18 cellular contexts compared by ENCODE assay signal in genomic region chr18:54330768-54331548, GRCh38. TPM values are rescaled to one million over a fixed set of nuclear protein-coding genes. Genes with fewer than 3 reads are reported as not detected.
A peak's percentile ranks its signal among the peaks of the same experiment; 100 is the strongest.
DNase-seq lines count a peak whose midpoint lies in the region; ATAC-seq and TF ChIP-seq lines count a peak whose summit lies in the region.
"Had no signal": no experiment of that assay in that cellular context is flagged by ENCODE, and none has a peak within 500 bp of the region (broad histone marks: within the 10 kb centered on the region; RNA-seq: fewer than 3 reads in every experiment).

No MANE protein-coding gene starts in this region.

- ATAC-seq in DND-41 (ENCODE audit: insufficient read depth, low read depth) (no peak), SK-N-SH treated with all-trans-retinoic acid at 6 μM for 48 hours (0 out of 3 replicates have a peak, but pooled peaks have one; percentile 38), left lobe of liver (peak; percentile 48), esophagus mucosa (no peak)
- ATAC-seq: right cardiac atrium had no signal

- no peak overlapping the region for H3K4me3 Mint-ChIP-seq in activated CD4-positive, alpha-beta memory T cell treated with anti-CD3 and anti-CD28 coated beads for 36 hours
- H3K4me3 Mint-ChIP-seq: nephron; T-helper 2 cell treated with Interferon-gamma antibody and Interleukin-4, amounts not matched to agents 5 μg/mL and 100 μg/mL, for 36 hours had no signal

- H3K4me2 ChIP-seq in DND-41 (ENCODE audit: insufficient read depth, low read length) (no peak overlapping the region), KMS-11 (no peak overlapping the region)

- no peak overlapping the region for H2AFZ ChIP-seq in DND-41 (ENCODE audit: low read depth, low read length)
- no peak overlapping the region for H2AFZ ChIP-seq in KMS-11 (ENCODE audit: low read depth)

- H3K4me1 ChIP-seq in DND-41 (ENCODE audit: insufficient read depth, low read length) (no peaks in the 10 kb centered on the region), KMS-11 (ENCODE audit: low read depth, poor library complexity, severe bottlenecking) (no peaks in the 10 kb centered on the region)
- H3K4me1 ChIP-seq: transverse colon had no signal

- intact Hi-C loops in activated CD4-positive, alpha-beta memory T cell treated with anti-CD3 and anti-CD28 coated beads for 36 hours (cut with micrococcal nuclease): loop anchor here (1.0 kb wide), 1 partner anchor 108 kb away; no protein-coding TSS in a partner anchor

- no peaks in the 10 kb centered on the region for H3K9me3 ChIP-seq in DND-41 (ENCODE audit: insufficient read depth, low read length, severe bottlenecking)
- H3K9me3 ChIP-seq: transverse colon had no signal

- H4K20me1 ChIP-seq in DND-41 (ENCODE audit: insufficient read depth, low read length): no peaks in the 10 kb centered on the region
- H4K20me1 ChIP-seq in KMS-11 (ENCODE audit: insufficient read depth): no peaks in the 10 kb centered on the region

- H3K27ac ChIP-seq in DND-41 (ENCODE audit: low read length) (no peak overlapping the region), KMS-11 (no peak overlapping the region)
- H3K27ac ChIP-seq: transverse colon had no signal

- H3K9ac ChIP-seq in DND-41 (ENCODE audit: low read depth, low read length) (no peak overlapping the region), KMS-11 (no peak overlapping the region)

- POLR2A ChIA-PET in activated CD4-positive, alpha-beta memory T cell treated with anti-CD3 and anti-CD28 coated beads for 36 hours (lab: Charles Lee): interaction anchor here (0.6 kb wide), 1 partner anchor 68 kb away, joined by 4 read pairs; no protein-coding TSS in a partner anchor

- H3K27me3 ChIP-seq in DND-41 (ENCODE audit: insufficient read depth, low read length, poor library complexity): no peaks in the 10 kb centered on the region
- H3K27me3 ChIP-seq in KMS-11 (ENCODE audit: insufficient read depth, low read depth): no peaks in the 10 kb centered on the region
- H3K27me3 ChIP-seq: transverse colon had no signal

- no peaks in the 10 kb centered on the region for H3K9me3 Mint-ChIP-seq in activated CD4-positive, alpha-beta memory T cell treated with anti-CD3 and anti-CD28 coated beads for 36 hours
- H3K9me3 Mint-ChIP-seq: nephron; T-helper 2 cell treated with Interferon-gamma antibody and Interleukin-4, amounts not matched to agents 5 μg/mL and 100 μg/mL, for 36 hours had no signal

- H3K27me3 Mint-ChIP-seq in activated CD4-positive, alpha-beta memory T cell treated with anti-CD3 and anti-CD28 coated beads for 36 hours: peaks cover 5% of the 10 kb centered on the region

- H3K27ac Mint-ChIP-seq in activated CD4-positive, alpha-beta memory T cell treated with anti-CD3 and anti-CD28 coated beads for 36 hours: no peak overlapping the region
- H3K27ac Mint-ChIP-seq: nephron; T-helper 2 cell treated with Interferon-gamma antibody and Interleukin-4, amounts not matched to agents 5 μg/mL and 100 μg/mL, for 36 hours had no signal

- peaks cover 5% of the 10 kb centered on the region for H3K4me1 Mint-ChIP-seq in activated CD4-positive, alpha-beta memory T cell treated with anti-CD3 and anti-CD28 coated beads for 36 hours (ENCODE audit: low read depth)
- H3K4me1 Mint-ChIP-seq: nephron had no signal

- no peaks in the 10 kb centered on the region for H3K36me3 Mint-ChIP-seq in activated CD4-positive, alpha-beta memory T cell treated with anti-CD3 and anti-CD28 coated beads for 36 hours

- no peak for DNase-seq in DND-41
- DNase-seq in left lobe of liver (ENCODE audit: low spot score): no peak
- no peak for DNase-seq in activated CD4-positive, alpha-beta memory T cell treated with anti-CD3 and anti-CD28 coated beads for 36 hours
- no peak for DNase-seq in RKO (ENCODE audit: low spot score)
- DNase-seq in NCI-H128 (lab: John Stamatoyannopoulos, UW; ENCODE audit: unreplicated experiment): no peak
- DNase-seq: activated CD4-positive, alpha-beta T cell treated with anti-CD3 and anti-CD28 coated beads, Interleukin-2, amount 50 U/mL, for 4 hours; cortex of kidney; NCI-H1417 treated with DMSO at 0.1 percent for 48 hours; NCI-H446; right cardiac atrium; stimulated activated CD4-positive, alpha-beta T cell treated with anti-CD3 and anti-CD28 coated beads, Interleukin-2, amount 100 ng/mL, for 24 hours; transverse colon had no signal

- H3K79me2 ChIP-seq in DND-41 (ENCODE audit: insufficient read depth, low read length): no peaks in the 10 kb centered on the region
- H3K79me2 ChIP-seq in KMS-11 (ENCODE audit: insufficient read depth, low read depth): no peaks in the 10 kb centered on the region

- no peak overlapping the region for H3K4me3 ChIP-seq in DND-41 (ENCODE audit: low read depth in 1 of 2, low read length in 2 of 2)
- no peak overlapping the region for H3K4me3 ChIP-seq in KMS-11 (IDR thresholded peaks at IDR 0.05; ENCODE audit: insufficient read depth, low read depth, low read length)
- H3K4me3 ChIP-seq: lung, transverse colon had no signal

- TF ChIP-seq CTCF in DND-41 (IDR thresholded peaks at IDR 0.05; ENCODE audit: borderline replicate concordance, extremely low read depth, low read length, poor library complexity, severe bottlenecking) (peak; percentile 7), KMS-11 (conservative IDR thresholded peaks at IDR 0.05; ENCODE audit: low read depth, low read length) (peak; percentile 35; the same call in 1 of the 2 replicates)

- no peaks in the 10 kb centered on the region for H3K36me3 ChIP-seq in DND-41 (ENCODE audit: insufficient read depth, low read length)
- no peaks in the 10 kb centered on the region for H3K36me3 ChIP-seq in KMS-11 (ENCODE audit: insufficient read depth)
- H3K36me3 ChIP-seq: transverse colon had no signal

- CTCF ChIA-PET in activated CD4-positive, alpha-beta memory T cell treated with anti-CD3 and anti-CD28 coated beads for 36 hours (lab: Charles Lee): interaction anchor here (0.6 to 0.9 kb wide), 3 partner anchors 27 to 108 kb away, joined by 3 read pairs; partner anchors contain the start of genes C18orf54 and STARD6

TF ChIP-seq in SK-N-SH treated with all-trans-retinoic acid at 6 μM for 48 hours, 23 proteins besides CTCF, POLR2A, EP300 and RAD21 (continues in another document):
- no peak for TF ChIP-seq ZC3H10 (CRISPR knock-in tag; IDR thresholded peaks at IDR 0.05)
- no peak for TF ChIP-seq ZNF565 (CRISPR knock-in tag; conservative IDR thresholded peaks at IDR 0.05; ENCODE audit: low read depth)
- no peak for TF ChIP-seq ZFP30 (CRISPR knock-in tag; IDR thresholded peaks at IDR 0.05)
- no peak for TF ChIP-seq CSRNP3 (CRISPR knock-in tag; IDR thresholded peaks at IDR 0.05)
- TF ChIP-seq TSHZ2 (CRISPR knock-in tag; IDR thresholded peaks at IDR 0.05): no peak
- TF ChIP-seq CSDC2 (CRISPR knock-in tag; IDR thresholded peaks at IDR 0.05): no peak
- TF ChIP-seq, protein P1, sequence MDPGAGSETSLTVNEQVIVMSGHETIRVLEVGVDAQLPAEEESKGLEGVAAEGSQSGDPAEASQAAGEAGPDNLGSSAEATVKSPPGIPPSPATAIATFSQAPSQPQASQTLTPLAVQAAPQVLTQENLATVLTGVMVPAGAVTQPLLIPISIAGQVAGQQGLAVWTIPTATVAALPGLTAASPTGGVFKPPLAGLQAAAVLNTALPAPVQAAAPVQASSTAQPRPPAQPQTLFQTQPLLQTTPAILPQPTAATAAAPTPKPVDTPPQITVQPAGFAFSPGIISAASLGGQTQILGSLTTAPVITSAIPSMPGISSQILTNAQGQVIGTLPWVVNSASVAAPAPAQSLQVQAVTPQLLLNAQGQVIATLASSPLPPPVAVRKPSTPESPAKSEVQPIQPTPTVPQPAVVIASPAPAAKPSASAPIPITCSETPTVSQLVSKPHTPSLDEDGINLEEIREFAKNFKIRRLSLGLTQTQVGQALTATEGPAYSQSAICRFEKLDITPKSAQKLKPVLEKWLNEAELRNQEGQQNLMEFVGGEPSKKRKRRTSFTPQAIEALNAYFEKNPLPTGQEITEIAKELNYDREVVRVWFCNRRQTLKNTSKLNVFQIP (CRISPR knock-in tag; IDR thresholded peaks at IDR 0.05; ENCODE audit: borderline replicate concordance, low read depth): no peak

RNA-seq across cellular contexts. Expression of gene STARD6, which starts 26.7 kb away (rescaled TPM):
- total RNA-seq in left lobe of liver: not detected
- total RNA-seq in esophagus mucosa: not detected
- total RNA-seq in activated CD4-positive, alpha-beta memory T cell treated with anti-CD3 and anti-CD28 coated beads for 36 hours: not detected
- total RNA-seq: lung, right cardiac atrium, transverse colon had no signal

RNA-seq across cellular contexts. Expression of gene C18orf54, which starts 26.7 kb away (rescaled TPM):
- 0.35 TPM for total RNA-seq in left lobe of liver
- total RNA-seq in esophagus mucosa: 2.7 TPM
- total RNA-seq in activated CD4-positive, alpha-beta memory T cell treated with anti-CD3 and anti-CD28 coated beads for 36 hours: 10 to 100 TPM; 11.7 to 12.2 TPM

Comparison
In these comparisons a context has a peak if more than half of its experiments do, and no peak if none do; other contexts are left out.
1. ATAC-seq: peak in SK-N-SH treated with all-trans-retinoic acid at 6 μM for 48 hours (single experiment) and left lobe of liver (single experiment); none in DND-41 (single experiment) and esophagus mucosa (single experiment).